In genomic region chr3:79011821-79012529, GRCh38 we compare ENCODE assay signal across 19 cellular contexts.
A peak's percentile ranks its signal among the peaks of the same experiment; 100 is the strongest.
DNase-seq lines count a peak whose midpoint lies in the region; ATAC-seq and TF ChIP-seq lines count a peak whose summit lies in the region.
"Had no signal": no experiment of that assay in that cellular context is flagged by ENCODE, and none has a peak within 500 bp of the region (broad histone marks: within the 10 kb centered on the region; RNA-seq: fewer than 3 reads in every experiment).

No MANE protein-coding gene starts in this region.

- peaks cover 55% of the 10 kb centered on the region for H3K4me1 ChIP-seq in BLaER1
- H3K4me1 ChIP-seq in GM23338 (ENCODE audit: insufficient read depth) = peaks cover 49% of the 10 kb centered on the region

- H3K4me3 Mint-ChIP-seq in GM23338 = no peak overlapping the region
- peak overlapping the region; percentile 50 for H3K4me3 Mint-ChIP-seq in osteocyte (ENCODE audit: unreplicated experiment)
- no peak overlapping the region for H3K4me3 Mint-ChIP-seq in stimulated activated memory B cell treated with anti-CD40 and anti-IgM and Interleukin-4, amounts not matched to agents 10 μg/mL and 1 μg/mL and 100 μg/mL, for 72 hours
- H3K4me3 Mint-ChIP-seq: activated CD4-positive, alpha-beta T cell treated with anti-CD3 and anti-CD28 coated beads, Interleukin-2, amount 10 ng/mL, durations not matched to agents 7 days and 5 days; activated naive CD8-positive, alpha-beta T cell treated with anti-CD3 and anti-CD28 coated beads, Interleukin-2, amount 10 ng/mL, durations not matched to agents 7 days and 5 days; activated T-helper 17 cell treated with anti-CD3 and anti-CD28 coated beads, Interleukin-2, amount 50 U/mL, for 72 hours; effector memory CD8-positive, alpha-beta T cell; stimulated activated naive CD8-positive, alpha-beta T cell treated with anti-CD3 and anti-CD28 coated beads, Interleukin-15, amount 100 ng/mL, for 72 hours had no signal

- intact Hi-C loops in dorsolateral prefrontal cortex (cut with DNase I) = loop anchor here (10.0 kb wide), 3 partner anchors 127 to 287 kb away; no protein-coding TSS in a partner anchor

- H3K36me3 ChIP-seq in BLaER1 (peaks cover 11% of the 10 kb centered on the region; the same call in 1 of the 2 replicates), GM23338 (ENCODE audit: insufficient read depth) (no peaks in the 10 kb centered on the region)
- H3K36me3 ChIP-seq: upper lobe of left lung had no signal

- peaks cover 97% of the 10 kb centered on the region for H4K20me1 ChIP-seq in BLaER1
- H4K20me1 ChIP-seq in GM23338 (replicated peaks; ENCODE audit: insufficient read depth) = peaks cover 13% of the 10 kb centered on the region

- no peak overlapping the region; the same call in 1 of the 2 replicates for H3K9ac ChIP-seq in BLaER1
- H3K9ac ChIP-seq: SK-N-SH had no signal

- peak overlapping the region; percentile 96; the same call in 1 of the 2 replicates for H3K4me3 ChIP-seq in BLaER1
- no peak overlapping the region for H3K4me3 ChIP-seq in GM23338
- H3K4me3 ChIP-seq in dorsolateral prefrontal cortex = peak overlapping the region in 32 of 59 donors; percentile 1 to 94 (median 23)
- H3K4me3 ChIP-seq: K562, upper lobe of left lung had no signal

- H3K36me3 Mint-ChIP-seq in GM23338 (ENCODE audit: low read depth) = no peaks in the 10 kb centered on the region
- no peaks in the 10 kb centered on the region for H3K36me3 Mint-ChIP-seq in osteocyte (ENCODE audit: unreplicated experiment)
- no peaks in the 10 kb centered on the region for H3K36me3 Mint-ChIP-seq in stimulated activated memory B cell treated with anti-CD40 and anti-IgM and Interleukin-4, amounts not matched to agents 10 μg/mL and 1 μg/mL and 100 μg/mL, for 72 hours
- H3K36me3 Mint-ChIP-seq: activated naive CD8-positive, alpha-beta T cell treated with anti-CD3 and anti-CD28 coated beads, Interleukin-2, amount 10 ng/mL, durations not matched to agents 7 days and 5 days had no signal

- no peaks in the 10 kb centered on the region for H3F3A ChIP-seq in GM23338 (replicated peaks; ENCODE audit: low read depth)

- H3K9me3 ChIP-seq in BLaER1 = no peaks in the 10 kb centered on the region
- H3K9me3 ChIP-seq: SK-N-SH, upper lobe of left lung had no signal

- H3K9me3 Mint-ChIP-seq in GM23338 (no peaks in the 10 kb centered on the region), osteocyte (ENCODE audit: unreplicated experiment) (no peaks in the 10 kb centered on the region)
- peaks cover 3% of the 10 kb centered on the region for H3K9me3 Mint-ChIP-seq in stimulated activated memory B cell treated with anti-CD40 and anti-IgM and Interleukin-4, amounts not matched to agents 10 μg/mL and 1 μg/mL and 100 μg/mL, for 72 hours
- H3K9me3 Mint-ChIP-seq: activated CD4-positive, alpha-beta T cell treated with anti-CD3 and anti-CD28 coated beads, Interleukin-2, amount 10 ng/mL, durations not matched to agents 7 days and 5 days; activated naive CD8-positive, alpha-beta T cell treated with anti-CD3 and anti-CD28 coated beads, Interleukin-2, amount 10 ng/mL, durations not matched to agents 7 days and 5 days; activated T-helper 17 cell treated with anti-CD3 and anti-CD28 coated beads, Interleukin-2, amount 50 U/mL, for 72 hours; stimulated activated naive CD8-positive, alpha-beta T cell treated with anti-CD3 and anti-CD28 coated beads, Interleukin-15, amount 100 ng/mL, for 72 hours had no signal

- H3K4me2 ChIP-seq in BLaER1 (peak overlapping the region; percentile 78), GM23338 (peak overlapping the region; percentile 61)

- TF ChIP-seq CTCF in GM23338 (conservative IDR thresholded peaks at IDR 0.05; ENCODE audit: low read depth in 2 of 2) = no peak
- no peak for TF ChIP-seq CTCF in dorsolateral prefrontal cortex (IDR thresholded peaks at IDR 0.05 in 54 of 56, conservative IDR thresholded peaks at IDR 0.05 in 2 of 56; ENCODE audit: low read depth in 1 of 56, partially characterized antibody in 56 of 56)
- no peak for TF ChIP-seq CTCF in osteocyte (IDR thresholded peaks at IDR 0.05)

- peaks cover 98% of the 10 kb centered on the region for H3K79me2 ChIP-seq in GM23338 (replicated peaks; ENCODE audit: insufficient read depth)

- H3K27ac Mint-ChIP-seq in GM23338 = no peak overlapping the region
- peak overlapping the region; percentile 89 for H3K27ac Mint-ChIP-seq in osteocyte (ENCODE audit: unreplicated experiment)
- no peak overlapping the region for H3K27ac Mint-ChIP-seq in stimulated activated memory B cell treated with anti-CD40 and anti-IgM and Interleukin-4, amounts not matched to agents 10 μg/mL and 1 μg/mL and 100 μg/mL, for 72 hours
- H3K27ac Mint-ChIP-seq: activated CD4-positive, alpha-beta T cell treated with anti-CD3 and anti-CD28 coated beads, Interleukin-2, amount 10 ng/mL, durations not matched to agents 7 days and 5 days; activated naive CD8-positive, alpha-beta T cell treated with anti-CD3 and anti-CD28 coated beads, Interleukin-2, amount 10 ng/mL, durations not matched to agents 7 days and 5 days; activated T-helper 17 cell treated with anti-CD3 and anti-CD28 coated beads, Interleukin-2, amount 50 U/mL, for 72 hours; effector memory CD8-positive, alpha-beta T cell had no signal

- H3K9me2 ChIP-seq in GM23338 (ENCODE audit: insufficient read depth) = no peaks in the 10 kb centered on the region
- H3K9me2 ChIP-seq: SK-N-SH had no signal

- H2AFZ ChIP-seq in GM23338 = no peak overlapping the region

- H3K27ac ChIP-seq in BLaER1 = no peak overlapping the region
- no peak overlapping the region for H3K27ac ChIP-seq in GM23338 (ENCODE audit: low read depth)
- H3K27ac ChIP-seq in dorsolateral prefrontal cortex = peak overlapping the region in 57 of 59 donors; percentile 12 to 91 (median 76)
- H3K27ac ChIP-seq: upper lobe of left lung, VCaP had no signal

- H3K4me1 Mint-ChIP-seq in GM23338 = peaks cover 58% of the 10 kb centered on the region
- H3K4me1 Mint-ChIP-seq in osteocyte (ENCODE audit: unreplicated experiment) = peaks cover 35% of the 10 kb centered on the region
- H3K4me1 Mint-ChIP-seq in stimulated activated memory B cell treated with anti-CD40 and anti-IgM and Interleukin-4, amounts not matched to agents 10 μg/mL and 1 μg/mL and 100 μg/mL, for 72 hours = no peaks in the 10 kb centered on the region
- H3K4me1 Mint-ChIP-seq: activated CD4-positive, alpha-beta T cell treated with anti-CD3 and anti-CD28 coated beads, Interleukin-2, amount 10 ng/mL, durations not matched to agents 7 days and 5 days; activated T-helper 17 cell treated with anti-CD3 and anti-CD28 coated beads, Interleukin-2, amount 50 U/mL, for 72 hours; stimulated activated naive CD8-positive, alpha-beta T cell treated with anti-CD3 and anti-CD28 coated beads, Interleukin-15, amount 100 ng/mL, for 72 hours had no signal

- ATAC-seq in GM23338 (no peak), GM21825 (IDR thresholded peaks at IDR 0.05; ENCODE audit: unreplicated experiment) (no peak)
- ATAC-seq in stimulated activated memory B cell treated with anti-CD40 and anti-IgM and Interleukin-4, amounts not matched to agents 10 μg/mL and 1 μg/mL and 100 μg/mL, for 72 hours = no peak
- ATAC-seq: activated T-helper 17 cell treated with anti-CD3 and anti-CD28 coated beads, Interleukin-2, amount 50 U/mL, for 72 hours; effector memory CD8-positive, alpha-beta T cell; K562; stimulated activated naive CD8-positive, alpha-beta T cell treated with anti-CD3 and anti-CD28 coated beads, Interleukin-15, amount 100 ng/mL, for 72 hours had no signal

- H3K27me3 Mint-ChIP-seq in GM23338 (ENCODE audit: insufficient read depth, low read depth, poor library complexity) (peaks cover 4% of the 10 kb centered on the region), osteocyte (ENCODE audit: unreplicated experiment) (no peaks in the 10 kb centered on the region)
- H3K27me3 Mint-ChIP-seq in stimulated activated memory B cell treated with anti-CD40 and anti-IgM and Interleukin-4, amounts not matched to agents 10 μg/mL and 1 μg/mL and 100 μg/mL, for 72 hours = no peaks in the 10 kb centered on the region
- H3K27me3 Mint-ChIP-seq: activated CD4-positive, alpha-beta T cell treated with anti-CD3 and anti-CD28 coated beads, Interleukin-2, amount 10 ng/mL, durations not matched to agents 7 days and 5 days; activated naive CD8-positive, alpha-beta T cell treated with anti-CD3 and anti-CD28 coated beads, Interleukin-2, amount 10 ng/mL, durations not matched to agents 7 days and 5 days; activated T-helper 17 cell treated with anti-CD3 and anti-CD28 coated beads, Interleukin-2, amount 50 U/mL, for 72 hours; effector memory CD8-positive, alpha-beta T cell; stimulated activated naive CD8-positive, alpha-beta T cell treated with anti-CD3 and anti-CD28 coated beads, Interleukin-15, amount 100 ng/mL, for 72 hours had no signal

- no peaks in the 10 kb centered on the region for H3K27me3 ChIP-seq in BLaER1
- no peaks in the 10 kb centered on the region for H3K27me3 ChIP-seq in GM23338 (ENCODE audit: insufficient read depth)
- no peaks in the 10 kb centered on the region for H3K27me3 ChIP-seq in dorsolateral prefrontal cortex
- H3K27me3 ChIP-seq: upper lobe of left lung had no signal

- DNase-seq in GM23338 (ENCODE audit: low spot score) (no peak), dorsolateral prefrontal cortex (no peak), osteocyte (ENCODE audit: extremely low spot score, unreplicated experiment) (no peak), NCI-H774 (lab: John Stamatoyannopoulos, UW) (no peak)
- DNase-seq: activated CD4-positive, alpha-beta T cell treated with anti-CD3 and anti-CD28 coated beads, Interleukin-2, amount 10 ng/mL, durations not matched to agents 7 days and 5 days; activated naive CD8-positive, alpha-beta T cell treated with anti-CD3 and anti-CD28 coated beads, Interleukin-2, amount 10 ng/mL, durations not matched to agents 7 days and 5 days; effector memory CD8-positive, alpha-beta T cell; GDM1; NCI-H1694 treated with DMSO at 0.1 percent for 48 hours; NCI-H446; SK-N-SH; stimulated activated naive CD8-positive, alpha-beta T cell treated with anti-CD3 and anti-CD28 coated beads, Interleukin-15, amount 100 ng/mL, for 72 hours; upper lobe of left lung had no signal

TF ChIP-seq in GM23338, 12 proteins besides CTCF, POLR2A, EP300 and RAD21 (continues in another document):
- TF ChIP-seq ZNF331 (CRISPR knock-in tag; IDR thresholded peaks at IDR 0.05; ENCODE audit: low read depth) (no peak), NANOG (IDR thresholded peaks at IDR 0.05; ENCODE audit: borderline replicate concordance) (no peak), ETS1 (IDR thresholded peaks at IDR 0.05) (no peak), ZNF114 (CRISPR knock-in tag; IDR thresholded peaks at IDR 0.05) (no peak), CREB1 (CRISPR knock-in tag; IDR thresholded peaks at IDR 0.05; ENCODE audit: low read depth) (no peak), EZH2 (IDR thresholded peaks at IDR 0.05; ENCODE audit: low read depth, unreplicated experiment) (no peak)

Comparison
In these comparisons a context has a peak if more than half of its experiments do, and no peak if none do; other contexts are left out.
1. H3K27ac ChIP-seq: peak in dorsolateral prefrontal cortex (57 of 59); none in BLaER1 (single experiment) and GM23338 (single experiment).